In the genomic region with DNA sequence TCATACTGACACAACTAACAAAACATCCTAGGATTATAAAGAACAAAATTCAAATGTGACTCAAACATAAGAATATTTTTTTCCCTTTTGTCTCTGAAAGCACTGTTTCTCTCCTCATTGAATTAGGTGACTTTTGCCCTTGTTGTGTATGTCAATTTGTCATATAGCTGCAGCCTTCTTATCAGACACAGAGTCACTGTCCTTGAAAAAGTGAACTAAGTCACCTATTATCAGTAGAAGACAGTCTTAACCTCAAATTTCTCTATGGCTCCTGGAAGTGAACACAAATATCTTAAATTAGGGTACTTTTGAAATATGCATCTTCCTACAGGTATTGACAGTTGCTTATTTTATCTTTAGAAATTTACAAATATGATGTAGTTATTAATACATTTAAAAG, we compare ENCODE assay signal across 25 cellular contexts.
"Had no signal": no experiment of that assay in that cellular context is flagged by ENCODE, and none has a peak within 500 bp of the region (broad histone marks: within the 10 kb centered on the region; RNA-seq: fewer than 3 reads in every experiment).

No MANE protein-coding gene starts in this region.

- ATAC-seq: esophagus mucosa, gastrocnemius medialis, heart right ventricle, left cardiac atrium, left ventricle myocardium superior, lower lobe of right lung, mucosa of descending colon had no signal

- H3K27me3 ChIP-seq: dorsolateral prefrontal cortex, esophagus squamous epithelium, gastrocnemius medialis, heart right ventricle, left lung had no signal

- FAIRE-seq: colon, endothelial cell of umbilical vein, islet of Langerhans, keratinocyte had no signal

- H3K36me3 ChIP-seq: gastrocnemius medialis, left lung, lower lobe of right lung had no signal

- H3K4me3 ChIP-seq: coronary artery, dorsolateral prefrontal cortex, esophagus squamous epithelium, gastrocnemius medialis, heart right ventricle, left lung, lower lobe of right lung, mucosa of descending colon had no signal

- DNase-seq: dermis blood vessel endothelial cell; dorsolateral prefrontal cortex; effector CD4-positive, alpha-beta T cell; effector memory CD4-positive, alpha-beta T cell; esophagus squamous epithelium; foreskin fibroblast; foreskin melanocyte; gastrocnemius medialis; glutamatergic neuron; head of caudate nucleus; heart right ventricle; hippocampal formation; left cardiac atrium; left lung; left ventricle myocardium superior; lower lobe of right lung; mesenchymal stem cell; mucosa of descending colon; naive B cell had no signal

- H3K9me3 ChIP-seq: esophagus squamous epithelium, gastrocnemius medialis, lower lobe of right lung, mucosa of descending colon had no signal

- H3K27ac ChIP-seq: coronary artery, dorsolateral prefrontal cortex, esophagus squamous epithelium, gastrocnemius medialis, heart right ventricle, left lung, lower lobe of right lung had no signal

- H3K4me1 ChIP-seq: esophagus squamous epithelium, gastrocnemius medialis, heart right ventricle, left lung had no signal
